ENCODE assay signal across 1 cellular context in genomic region chr3:42802876-42803799, GRCh38.
TF ChIP-seq lines count a peak whose summit lies in the region.

No MANE protein-coding gene starts in this region.

TF ChIP-seq in HepG2, 621 proteins besides CTCF, POLR2A, EP300 and RAD21 (continued from another document and continues in another):
- TF ChIP-seq ZBTB37 (CRISPR knock-in tag; IDR thresholded peaks at IDR 0.05) (no peak), NBN (conservative IDR thresholded peaks at IDR 0.05) (no peak), GPBP1L1 (CRISPR knock-in tag; IDR thresholded peaks at IDR 0.05) (no peak), RFX1 (IDR thresholded peaks at IDR 0.05) (no peak), MXI1 (IDR thresholded peaks at IDR 0.05; ENCODE audit: borderline replicate concordance, low read depth, low read length) (no peak), ZBTB14 (CRISPR knock-in tag; IDR thresholded peaks at IDR 0.05) (no peak), ARID2 (CRISPR knock-in tag; IDR thresholded peaks at IDR 0.05; ENCODE audit: borderline replicate concordance) (no peak), RBM22 (optimal IDR thresholded peaks at IDR 0.05; ENCODE audit: low read length) (no peak), ARNT (IDR thresholded peaks at IDR 0.05) (no peak), KMT2A (CRISPR knock-in tag; IDR thresholded peaks at IDR 0.05) (0 out of 2 replicates have a peak, but pooled peaks have one; percentile 3), ZNF136 (CRISPR knock-in tag; IDR thresholded peaks at IDR 0.05; ENCODE audit: low read depth) (no peak), PHF21A (CRISPR knock-in tag; IDR thresholded peaks at IDR 0.05) (no peak), SIN3A (IDR thresholded peaks at IDR 0.05; ENCODE audit: borderline replicate concordance, low read depth, low read length) (peak; percentile 38; the same call in 1 of the 2 replicates), GATAD1 (CRISPR knock-in tag; IDR thresholded peaks at IDR 0.05) (no peak), ZNF776 (CRISPR knock-in tag; IDR thresholded peaks at IDR 0.05) (no peak), ZNF3 (CRISPR knock-in tag; IDR thresholded peaks at IDR 0.05) (no peak), KAT8 (CRISPR knock-in tag; IDR thresholded peaks at IDR 0.05) (no peak), ZNF232 (CRISPR knock-in tag; IDR thresholded peaks at IDR 0.05; ENCODE audit: borderline replicate concordance) (0 out of 2 replicates have a peak, but pooled peaks have one; percentile 25), ZNF101 (CRISPR knock-in tag; IDR thresholded peaks at IDR 0.05; ENCODE audit: borderline replicate concordance, low read depth) (no peak), AKAP8 (CRISPR knock-in tag; IDR thresholded peaks at IDR 0.05) (no peak), KLF13 (CRISPR knock-in tag; IDR thresholded peaks at IDR 0.05) (no peak), ZNF557 (CRISPR knock-in tag; IDR thresholded peaks at IDR 0.05) (no peak), MLXIP (CRISPR knock-in tag; IDR thresholded peaks at IDR 0.05; ENCODE audit: borderline replicate concordance) (no peak), ZNF850 (CRISPR knock-in tag; conservative IDR thresholded peaks at IDR 0.05) (0 out of 2 replicates have a peak, but pooled peaks have one; percentile 16), ELF3 (CRISPR knock-in tag; IDR thresholded peaks at IDR 0.05) (0 out of 2 replicates have a peak, but pooled peaks have one; percentile 4), ATF2 (CRISPR knock-in tag; IDR thresholded peaks at IDR 0.05) (no peak), ELF1 (CRISPR knock-in tag; IDR thresholded peaks at IDR 0.05) (peak; percentile 50; the same call in 1 of the 2 replicates), ZNF7 (CRISPR knock-in tag; IDR thresholded peaks at IDR 0.05) (no peak), ZNF775 (CRISPR knock-in tag; IDR thresholded peaks at IDR 0.05; ENCODE audit: borderline replicate concordance) (no peak), ZNF619 (CRISPR knock-in tag; IDR thresholded peaks at IDR 0.05) (no peak), ETV6 (CRISPR knock-in tag; conservative IDR thresholded peaks at IDR 0.05) (no peak), FOXJ3 (CRISPR knock-in tag; IDR thresholded peaks at IDR 0.05; ENCODE audit: borderline replicate concordance) (no peak), TCF7L2 (IDR thresholded peaks at IDR 0.05; ENCODE audit: low read depth, low read length) (no peak), ARNT2 (CRISPR knock-in tag; IDR thresholded peaks at IDR 0.05; ENCODE audit: low read depth) (no peak), U2AF2 (IDR thresholded peaks at IDR 0.05; ENCODE audit: low read depth, low read length) (no peak), FOXO4 (CRISPR knock-in tag; conservative IDR thresholded peaks at IDR 0.05) (0 out of 2 replicates have a peak, but pooled peaks have one; percentile 65), ZMAT5 (CRISPR knock-in tag; IDR thresholded peaks at IDR 0.05; ENCODE audit: borderline replicate concordance, low read depth) (no peak), ZNF160 (CRISPR knock-in tag; IDR thresholded peaks at IDR 0.05) (no peak), ZNF746 (CRISPR knock-in tag; IDR thresholded peaks at IDR 0.05) (peak; percentile 16; the same call in 1 of the 2 replicates), ZNF773 (CRISPR knock-in tag; IDR thresholded peaks at IDR 0.05; ENCODE audit: borderline replicate concordance) (no peak), SKIL (CRISPR knock-in tag; IDR thresholded peaks at IDR 0.05; ENCODE audit: borderline replicate concordance) (no peak), CENPBD1 (CRISPR knock-in tag; IDR thresholded peaks at IDR 0.05; ENCODE audit: borderline replicate concordance, low read depth) (no peak), ATF5 (CRISPR knock-in tag; IDR thresholded peaks at IDR 0.05; ENCODE audit: low read depth) (peak; percentile 59; the same call in 1 of the 2 replicates), RCOR2 (CRISPR knock-in tag; IDR thresholded peaks at IDR 0.05) (no peak), ZBTB49 (CRISPR knock-in tag; IDR thresholded peaks at IDR 0.05; ENCODE audit: borderline replicate concordance) (no peak), ZNF713 (CRISPR knock-in tag; IDR thresholded peaks at IDR 0.05) (no peak)
